Comparison of ENCODE assay signal across 16 cellular contexts in genomic region chr1:56133517-56134472, GRCh38.
A peak's percentile ranks its signal among the peaks of the same experiment; 100 is the strongest.
DNase-seq lines count a peak whose midpoint lies in the region; ATAC-seq, FAIRE-seq and TF ChIP-seq lines count a peak whose summit lies in the region.
"Had no signal": no experiment of that assay in that cellular context is flagged by ENCODE, and none has a peak within 500 bp of the region (broad histone marks: within the 10 kb centered on the region; RNA-seq: fewer than 3 reads in every experiment).

No MANE protein-coding gene starts in this region.

- H3K27me3 ChIP-seq in kidney epithelial cell (ENCODE audit: control insufficient read depth, insufficient read depth, low read length) (no peaks in the 10 kb centered on the region), tibial artery (no peaks in the 10 kb centered on the region)

- intact Hi-C loops in tibial artery (cut with DNase I; ENCODE audit: low total_unique reads) = no loop called here

- H3K4me1 ChIP-seq in tibial artery = peaks cover 0 to 14% (median 0%) of the 10 kb centered on the region in 4 donors

- H3K9me3 Mint-ChIP-seq in chondrocyte (ENCODE audit: low read depth) = no peaks in the 10 kb centered on the region
- H3K9me3 Mint-ChIP-seq: activated naive CD8-positive, alpha-beta T cell treated with anti-CD3 and anti-CD28 coated beads, Interleukin-2, amount 50 U/mL, for 24 hours; CD8-positive, alpha-beta T cell had no signal

- H3K27ac Mint-ChIP-seq in chondrocyte (ENCODE audit: unreplicated experiment) = no peak overlapping the region
- H3K27ac Mint-ChIP-seq: activated naive CD8-positive, alpha-beta T cell treated with anti-CD3 and anti-CD28 coated beads, Interleukin-2, amount 50 U/mL, for 24 hours; CD8-positive, alpha-beta T cell; IgD-negative memory B cell; immature natural killer cell had no signal

- FAIRE-seq in GM12891 (lab: Jason Lieb, UNC) = peak; percentile 70

- TF ChIP-seq POLR2A in GM12891 (IDR thresholded peaks at IDR 0.05; ENCODE audit: low read depth, low read length) = no peak

- no peak overlapping the region for H3K4me3 ChIP-seq in kidney epithelial cell (ENCODE audit: low read depth, low read length)
- H3K4me3 ChIP-seq in tibial artery = no peak overlapping the region

- H3K36me3 ChIP-seq in kidney epithelial cell (ENCODE audit: control insufficient read depth, insufficient read depth, low read length) (no peaks in the 10 kb centered on the region), tibial artery (no peaks in the 10 kb centered on the region)

- H3K4me3 Mint-ChIP-seq in chondrocyte (ENCODE audit: unreplicated experiment) = no peak overlapping the region
- H3K4me3 Mint-ChIP-seq: activated naive CD8-positive, alpha-beta T cell treated with anti-CD3 and anti-CD28 coated beads, Interleukin-2, amount 50 U/mL, for 24 hours; CD8-positive, alpha-beta T cell; immature natural killer cell had no signal

- H3K9me3 ChIP-seq in tibial artery = no peaks in the 10 kb centered on the region

- no peaks in the 10 kb centered on the region for H3K36me3 Mint-ChIP-seq in chondrocyte (ENCODE audit: low read depth)
- H3K36me3 Mint-ChIP-seq: CD8-positive, alpha-beta T cell; IgD-negative memory B cell; immature natural killer cell had no signal

- H3K27ac ChIP-seq in tibial artery = no peak overlapping the region
- H3K27ac ChIP-seq: VCaP had no signal

- ATAC-seq in HG03095 (IDR thresholded peaks at IDR 0.05; ENCODE audit: unreplicated experiment) = peak; percentile 61
- ATAC-seq: activated naive CD8-positive, alpha-beta T cell treated with anti-CD3 and anti-CD28 coated beads, Interleukin-2, amount 50 U/mL, for 24 hours; CD8-positive, alpha-beta T cell had no signal

- no peak for DNase-seq in GM12891 (ENCODE audit: insufficient read length, low spot score)
- peak; percentile 34 for DNase-seq in GM20000 (ENCODE audit: low spot score)
- DNase-seq in kidney epithelial cell (ENCODE audit: low read depth) = peak; percentile 65
- no peak for DNase-seq in tibial artery
- no peak for DNase-seq in chondrocyte (ENCODE audit: low spot score)
- no peak for DNase-seq in Kasumi-1 (lab: John Stamatoyannopoulos, UW)
- no peak for DNase-seq in putamen (ENCODE audit: low spot score)
- DNase-seq: activated naive CD8-positive, alpha-beta T cell treated with anti-CD3 and anti-CD28 coated beads, Interleukin-2, amount 50 U/mL, for 24 hours; CD8-positive, alpha-beta T cell; cortex of kidney; immature natural killer cell; NCI-H1417 treated with DMSO at 0.1 percent for 48 hours; NCI-H82 had no signal

- H3K4me1 Mint-ChIP-seq in chondrocyte (ENCODE audit: low read depth) = peaks cover 22% of the 10 kb centered on the region
- H3K4me1 Mint-ChIP-seq: activated naive CD8-positive, alpha-beta T cell treated with anti-CD3 and anti-CD28 coated beads, Interleukin-2, amount 50 U/mL, for 24 hours; immature natural killer cell had no signal

- TF ChIP-seq CTCF in GM20000 (IDR thresholded peaks at IDR 0.05; ENCODE audit: extremely low read depth, missing control alignments) = no peak
- TF ChIP-seq CTCF in kidney epithelial cell (IDR thresholded peaks at IDR 0.05; ENCODE audit: insufficient read depth, low read length, poor library complexity, severe bottlenecking) = no peak
- no peak for TF ChIP-seq CTCF in tibial artery (IDR thresholded peaks at IDR 0.05)
- no peak for TF ChIP-seq CTCF in chondrocyte (IDR thresholded peaks at IDR 0.05)

- H3K27me3 Mint-ChIP-seq in chondrocyte (ENCODE audit: low read depth) = no peaks in the 10 kb centered on the region
- H3K27me3 Mint-ChIP-seq: activated naive CD8-positive, alpha-beta T cell treated with anti-CD3 and anti-CD28 coated beads, Interleukin-2, amount 50 U/mL, for 24 hours had no signal

TF ChIP-seq in GM12891, 5 proteins besides CTCF, POLR2A, EP300 and RAD21:
- TF ChIP-seq POU2F2 (IDR thresholded peaks at IDR 0.05; ENCODE audit: low read depth, low read length) (no peak), SPI1 (IDR thresholded peaks at IDR 0.05; ENCODE audit: low read depth, low read length) (peak; percentile 32), TAF1 (IDR thresholded peaks at IDR 0.05; ENCODE audit: low read depth, low read length) (no peak), POLR2AphosphoS5 (IDR thresholded peaks at IDR 0.05; ENCODE audit: low read depth, low read length) (no peak), PAX5 (IDR thresholded peaks at IDR 0.05; ENCODE audit: insufficient read depth, low read length, severe bottlenecking) (peak; percentile 74)

Comparison
In these comparisons a context has a peak if more than half of its experiments do, and no peak if none do; other contexts are left out.
1. DNase-seq: peak in GM20000 (single experiment) and kidney epithelial cell (single experiment); none in GM12891 (single experiment), tibial artery (0 of 2), chondrocyte (single experiment), Kasumi-1 (0 of 2) and putamen (single experiment).